ENCODE assay signal across 1 cellular context in the genomic region with DNA sequence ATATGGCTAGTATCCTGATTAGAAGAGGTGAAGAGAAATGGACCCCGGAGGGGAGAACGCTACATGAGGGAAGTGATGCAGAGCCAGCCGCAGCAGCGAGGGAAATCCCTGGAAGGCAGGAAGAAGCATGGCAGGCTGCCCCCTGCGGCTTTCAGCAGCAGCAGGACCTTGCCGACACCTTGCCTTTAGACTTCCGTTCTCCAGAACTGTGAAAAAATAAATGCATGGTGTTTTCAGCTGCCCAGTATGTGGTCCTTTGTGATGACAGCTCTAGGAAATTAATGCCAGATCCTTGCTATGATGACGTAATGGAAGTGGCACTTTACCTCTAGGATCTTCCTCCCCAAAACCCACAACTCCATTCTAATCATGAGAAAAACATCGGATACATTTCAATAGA.
TF ChIP-seq lines count a peak whose summit lies in the region.

No MANE protein-coding gene starts in this region.

TF ChIP-seq in K562, 482 proteins besides CTCF, POLR2A, EP300 and RAD21 (continued from another document):
- TF ChIP-seq RBM17 (IDR thresholded peaks at IDR 0.05; ENCODE audit: borderline replicate concordance, low read depth, low read length) = no peak
- TF ChIP-seq ATF7 (IDR thresholded peaks at IDR 0.05) = peak; percentile 68; the same call in 1 of the 2 replicates
- TF ChIP-seq PHTF2 (CRISPR knock-in tag; IDR thresholded peaks at IDR 0.05) = no peak
- TF ChIP-seq CEBPG (CRISPR knock-in tag; IDR thresholded peaks at IDR 0.05) = no peak
- no peak for TF ChIP-seq CEBPG (tag; conservative IDR thresholded peaks at IDR 0.05 in 1 of 2, IDR thresholded peaks at IDR 0.05 in 1 of 2)
- TF ChIP-seq, protein P1, sequence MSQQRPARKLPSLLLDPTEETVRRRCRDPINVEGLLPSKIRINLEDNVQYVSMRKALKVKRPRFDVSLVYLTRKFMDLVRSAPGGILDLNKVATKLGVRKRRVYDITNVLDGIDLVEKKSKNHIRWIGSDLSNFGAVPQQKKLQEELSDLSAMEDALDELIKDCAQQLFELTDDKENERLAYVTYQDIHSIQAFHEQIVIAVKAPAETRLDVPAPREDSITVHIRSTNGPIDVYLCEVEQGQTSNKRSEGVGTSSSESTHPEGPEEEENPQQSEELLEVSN (IDR thresholded peaks at IDR 0.05; ENCODE audit: borderline replicate concordance in 1 of 2, extremely low read depth in 1 of 2, insufficient read depth in 1 of 2, insufficient read length in 1 of 2, low read depth in 1 of 2, low read length in 1 of 2, poor library complexity in 1 of 2, severe bottlenecking in 1 of 2) = peak in 1 of 2 experiments; percentile 49
